Comparison of ENCODE assay signal across 26 cellular contexts in the genomic region with DNA sequence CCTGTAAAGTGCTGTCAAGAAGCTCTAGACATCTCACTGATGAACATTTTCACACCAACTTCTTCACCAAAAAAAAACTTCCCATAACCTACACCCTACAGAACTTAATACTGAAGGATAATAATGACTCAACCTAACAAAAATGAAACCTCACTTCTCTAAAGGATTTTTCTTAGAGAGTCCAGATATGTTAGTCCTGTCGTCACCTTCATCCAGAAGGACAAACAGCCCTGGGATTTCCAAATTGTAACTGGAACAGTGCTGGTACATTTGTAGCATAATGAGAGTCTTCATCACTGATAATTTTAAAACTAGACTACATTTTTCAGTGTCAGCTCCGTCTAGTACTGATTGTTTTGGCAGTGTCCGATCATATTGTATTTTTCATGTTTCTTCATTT.
"Had no signal": no experiment of that assay in that cellular context is flagged by ENCODE, and none has a peak within 500 bp of the region (broad histone marks: within the 10 kb centered on the region; RNA-seq: fewer than 3 reads in every experiment).

No MANE protein-coding gene starts in this region.

- ATAC-seq: esophagus mucosa; left ventricle myocardium superior; lower lobe of right lung; natural killer cell; sciatic nerve; stimulated activated naive CD8-positive, alpha-beta T cell treated with anti-CD3 and anti-CD28 coated beads, Interleukin-15, amount 100 ng/mL, for 72 hours had no signal

- H3K4me2 ChIP-seq: smooth muscle cell had no signal

- H3K36me3 ChIP-seq: colonic mucosa, lower lobe of right lung, neutrophil, prostate gland, right atrium auricular region, thyroid gland, vagina had no signal

- H3K27ac ChIP-seq: colonic mucosa, epithelial cell of prostate, lower lobe of right lung, neutrophil, prostate gland, right atrium auricular region, thyroid gland, vagina had no signal

- H3K9me3 ChIP-seq: colonic mucosa, lower lobe of right lung, neutrophil, prostate gland, right atrium auricular region, thyroid gland, vagina had no signal

- H3K4me3 Mint-ChIP-seq: dendritic cell treated with granulocyte-macrophage colony-stimulating factor and Interleukin-4, amounts not matched to agents 40 ng/mL and 50 ng/mL, for 4 days; endodermal cell; immature natural killer cell; memory B cell; natural killer cell; stimulated activated naive CD8-positive, alpha-beta T cell treated with anti-CD3 and anti-CD28 coated beads, Interleukin-15, amount 100 ng/mL, for 72 hours had no signal

- H3K9me3 Mint-ChIP-seq: endodermal cell; memory B cell; natural killer cell; stimulated activated naive CD8-positive, alpha-beta T cell treated with anti-CD3 and anti-CD28 coated beads, Interleukin-15, amount 100 ng/mL, for 72 hours had no signal

- H3K4me3 ChIP-seq: colonic mucosa, lower lobe of right lung, prostate gland, right atrium auricular region, smooth muscle cell, thyroid gland, vagina had no signal

- H3K4me1 ChIP-seq: colonic mucosa, lower lobe of right lung, prostate gland, right atrium auricular region, thyroid gland, vagina had no signal

- H3K36me3 Mint-ChIP-seq: immature natural killer cell, memory B cell, natural killer cell had no signal

- H3K4me1 Mint-ChIP-seq: immature natural killer cell; memory B cell; natural killer cell; stimulated activated naive CD8-positive, alpha-beta T cell treated with anti-CD3 and anti-CD28 coated beads, Interleukin-15, amount 100 ng/mL, for 72 hours had no signal

- DNase-seq: colonic mucosa; effector CD8-positive, alpha-beta T cell; endodermal cell; hypothalamus; immature natural killer cell; left ventricle myocardium superior; lower lobe of right lung; natural killer cell; stimulated activated CD4-positive, alpha-beta T cell treated with anti-CD3 and anti-CD28 coated beads, Interleukin-12 subunit alpha, Interleukin-12 subunit beta, amount 100 ng/mL, for 4 hours; stimulated activated CD4-positive, alpha-beta T cell treated with anti-CD3 and anti-CD28 coated beads, Interleukin-1b, Interleukin-23, amount 100 ng/mL, for 48 hours; stimulated activated CD4-positive, alpha-beta T cell treated with anti-CD3 and anti-CD28 coated beads, Interleukin-4, amount 100 ng/mL, for 1 hour; stimulated activated CD8-positive, alpha-beta memory T cell treated with anti-CD3 and anti-CD28 coated beads, Interleukin-4, amount 100 ng/mL, for 48 hours; stimulated activated naive CD4-positive, alpha-beta T cell; stimulated activated naive CD8-positive, alpha-beta T cell treated with anti-CD3 and anti-CD28 coated beads, Interleukin-15, amount 100 ng/mL, for 72 hours; thyroid gland; trophoblast cell had no signal

- H3K27me3 Mint-ChIP-seq: memory B cell had no signal

- H3K27me3 ChIP-seq: colonic mucosa, neutrophil, right atrium auricular region, thyroid gland, vagina had no signal

- H3K27ac Mint-ChIP-seq: dendritic cell treated with granulocyte-macrophage colony-stimulating factor and Interleukin-4, amounts not matched to agents 40 ng/mL and 50 ng/mL, for 4 days; endodermal cell; immature natural killer cell; memory B cell; natural killer cell; stimulated activated naive CD8-positive, alpha-beta T cell treated with anti-CD3 and anti-CD28 coated beads, Interleukin-15, amount 100 ng/mL, for 72 hours had no signal
